In genomic region chr11:35182317-35182939, GRCh38 we compare ENCODE assay signal across 10 cellular contexts. TPM values are rescaled to one million over a fixed set of nuclear protein-coding genes. Genes with fewer than 3 reads are reported as not detected.
DNase-seq lines count a peak whose midpoint lies in the region; ATAC-seq and TF ChIP-seq lines count a peak whose summit lies in the region.
"Had no signal": no experiment of that assay in that cellular context is flagged by ENCODE, and none has a peak within 500 bp of the region (broad histone marks: within the 10 kb centered on the region; RNA-seq: fewer than 3 reads in every experiment).

No MANE protein-coding gene starts in this region.

- H3K4me1 ChIP-seq in prostate gland (replicated peaks), result peaks cover 9% of the 10 kb centered on the region

- H3K27ac ChIP-seq in prostate gland, result peak overlapping the region in 1 of 2 donors; percentile 33

- no peaks in the 10 kb centered on the region for H3K27me3 Mint-ChIP-seq in activated CD4-positive, alpha-beta T cell treated with anti-CD3 and anti-CD28 coated beads, Interleukin-2, amount 10 ng/mL, durations not matched to agents 24 days and 14 days

- no peak for TF ChIP-seq POLR2A in prostate gland (IDR thresholded peaks at IDR 0.05)

- peak; percentile 71 for ATAC-seq in HG02571 (IDR thresholded peaks at IDR 0.05; ENCODE audit: unreplicated experiment)

- H3K4me3 Mint-ChIP-seq in activated CD4-positive, alpha-beta T cell treated with anti-CD3 and anti-CD28 coated beads, Interleukin-2, amount 10 ng/mL, durations not matched to agents 24 days and 14 days, result peak overlapping the region; percentile 21

- peaks cover 66% of the 10 kb centered on the region for H3K4me1 Mint-ChIP-seq in activated CD4-positive, alpha-beta T cell treated with anti-CD3 and anti-CD28 coated beads, Interleukin-2, amount 10 ng/mL, durations not matched to agents 24 days and 14 days

- H3K9me3 Mint-ChIP-seq in activated CD4-positive, alpha-beta T cell treated with anti-CD3 and anti-CD28 coated beads, Interleukin-2, amount 10 ng/mL, durations not matched to agents 24 days and 14 days, result no peaks in the 10 kb centered on the region

- H3K9me3 ChIP-seq in prostate gland, result no peaks in the 10 kb centered on the region

- H3K27ac Mint-ChIP-seq in activated CD4-positive, alpha-beta T cell treated with anti-CD3 and anti-CD28 coated beads, Interleukin-2, amount 10 ng/mL, durations not matched to agents 24 days and 14 days, result peak overlapping the region; percentile 37

- no peak for TF ChIP-seq CTCF in prostate gland (IDR thresholded peaks at IDR 0.05)

- no peak overlapping the region for H3K4me3 ChIP-seq in prostate gland

- peak; percentile 58 for DNase-seq in activated CD4-positive, alpha-beta T cell treated with anti-CD3 and anti-CD28 coated beads, Interleukin-2, amount 10 ng/mL, durations not matched to agents 24 days and 14 days
- DNase-seq in activated CD4-positive, alpha-beta T cell treated with anti-CD3 and anti-CD28 coated beads for 48 hours, result no peak
- DNase-seq in MV-4-11 (lab: John Stamatoyannopoulos, UW) (peak; percentile 72), prostate gland (ENCODE audit: low spot score) (peak; percentile 39), cerebellum (ENCODE audit: low spot score) (no peak), HuH-7.5 (ENCODE audit: low spot score) (no peak), cerebellar nuclear complex (lab: John Stamatoyannopoulos, UW) (no peak)
- DNase-seq: ACHN, aorta had no signal

- intact Hi-C loops in activated CD4-positive, alpha-beta T cell treated with anti-CD3 and anti-CD28 coated beads, Interleukin-2, amount 10 ng/mL, durations not matched to agents 24 days and 14 days (cut with micrococcal nuclease), result no loop called here
- intact Hi-C loops in prostate gland (cut with DNase I), result no loop called here

- H3K27me3 ChIP-seq in prostate gland (replicated peaks; ENCODE audit: insufficient read depth), result no peaks in the 10 kb centered on the region

- peaks cover 82% of the 10 kb centered on the region for H3K36me3 Mint-ChIP-seq in activated CD4-positive, alpha-beta T cell treated with anti-CD3 and anti-CD28 coated beads, Interleukin-2, amount 10 ng/mL, durations not matched to agents 24 days and 14 days (ENCODE audit: low read depth)

- no peaks in the 10 kb centered on the region for H3K36me3 ChIP-seq in prostate gland

- WGBS in prostate gland, result 75% methylated on average over 6 of the region's 6 CpGs

RNA-seq across cellular contexts. Expression of gene CD44, which starts 43.5 kb away (rescaled TPM):
- total RNA-seq in activated CD4-positive, alpha-beta T cell treated with anti-CD3 and anti-CD28 coated beads, Interleukin-2, amount 10 ng/mL, durations not matched to agents 24 days and 14 days, result 488 and 489 TPM in 2 replicates
- total RNA-seq in prostate gland, result 100 to 1,000 TPM; 166 to 203 TPM
- total RNA-seq in cerebellum, result 6.0 TPM

Comparison
In these comparisons a context has a peak if more than half of its experiments do, and no peak if none do; other contexts are left out.
1. DNase-seq: peak in activated CD4-positive, alpha-beta T cell treated with anti-CD3 and anti-CD28 coated beads, Interleukin-2, amount 10 ng/mL, durations not matched to agents 24 days and 14 days (single experiment), MV-4-11 (single experiment) and prostate gland (single experiment); none in activated CD4-positive, alpha-beta T cell treated with anti-CD3 and anti-CD28 coated beads for 48 hours (single experiment), cerebellum (single experiment), HuH-7.5 (single experiment) and cerebellar nuclear complex (0 of 2).
2. RNA of gene CD44, which starts 43.5 kb away (total RNA-seq): 488 to 489 TPM in activated CD4-positive, alpha-beta T cell treated with anti-CD3 and anti-CD28 coated beads, Interleukin-2, amount 10 ng/mL, durations not matched to agents 24 days and 14 days and 166 to 203 TPM in prostate gland; 6.0 TPM in cerebellum (single experiment); every median in the first group is over 10 times any median in the second.